ENCODE assay signal across 22 cellular contexts in the genomic region with DNA sequence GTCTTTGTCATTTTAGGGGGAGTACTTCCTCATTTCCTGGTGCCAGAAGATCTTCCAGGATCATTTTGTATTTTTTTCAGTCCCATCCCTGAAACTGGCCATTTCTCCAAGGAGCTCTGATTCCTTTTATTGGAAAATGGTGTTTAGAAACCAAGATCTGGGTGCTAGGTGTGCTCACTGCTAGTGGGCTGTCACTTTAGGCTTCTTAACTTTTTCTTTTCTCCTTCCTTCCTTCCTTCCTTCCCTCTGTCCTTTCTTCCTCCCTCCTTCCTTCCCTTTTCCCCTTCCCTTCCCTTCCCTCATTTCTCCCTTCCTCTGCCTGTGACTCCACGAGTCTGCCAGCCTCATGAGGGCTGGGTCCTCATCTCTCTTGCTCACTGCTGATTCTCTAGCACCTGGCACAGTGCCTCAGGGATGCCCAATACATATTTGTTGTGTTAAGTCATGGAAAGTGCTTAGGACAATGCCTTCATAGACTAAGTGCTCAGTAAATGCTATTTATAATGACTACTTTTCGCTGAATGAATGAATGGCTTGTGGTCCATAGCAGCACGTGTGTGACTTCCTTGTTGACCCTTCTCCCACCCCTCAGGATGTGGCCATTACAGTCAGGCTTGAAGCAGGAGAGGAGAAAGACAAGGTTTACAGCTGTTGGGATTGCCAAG. TPM values are rescaled to one million over a fixed set of nuclear protein-coding genes. Genes with fewer than 3 reads are reported as not detected.
A peak's percentile ranks its signal among the peaks of the same experiment; 100 is the strongest.
DNase-seq lines count a peak whose midpoint lies in the region; ATAC-seq, FAIRE-seq and TF ChIP-seq lines count a peak whose summit lies in the region.
"Had no signal": no experiment of that assay in that cellular context is flagged by ENCODE, and none has a peak within 500 bp of the region (broad histone marks: within the 10 kb centered on the region; RNA-seq: fewer than 3 reads in every experiment).

No MANE protein-coding gene starts in this region.

- H3K27ac ChIP-seq in HCT116 (ENCODE audit: low read depth, low read length) (no peak overlapping the region), WERI-Rb-1 (no peak overlapping the region), kidney (ENCODE audit: low read depth in 2 of 2, low read length in 2 of 2) (no peak overlapping the region)
- H3K27ac ChIP-seq: BLaER1 had no signal

- H3K4me2 ChIP-seq in HCT116 (ENCODE audit: low read length), result peak overlapping the region; percentile 17; the same call in 1 of the 2 replicates
- H3K4me2 ChIP-seq: BLaER1, GM23338 had no signal

- CTCF ChIA-PET in HCT116 (lab: Charles Lee), result no interaction called here

- H3K4me3 ChIP-seq in HCT116 (replicated peaks in 1 of 2; ENCODE audit: low read depth in 1 of 2, low read length in 2 of 2), result no peak overlapping the region
- no peak overlapping the region for H3K4me3 ChIP-seq in bronchial epithelial cell (ENCODE audit: low read depth, low read length)
- no peak overlapping the region for H3K4me3 ChIP-seq in WERI-Rb-1 (ENCODE audit: low read depth, low read length)
- no peak overlapping the region for H3K4me3 ChIP-seq in kidney (ENCODE audit: low read length in 2 of 2)
- H3K4me3 ChIP-seq: BLaER1, GM23338 had no signal

- H3K4me1 ChIP-seq in HCT116 (ENCODE audit: control insufficient read depth in 1 of 2, insufficient read depth in 2 of 2, low read length in 2 of 2) (peaks cover 6 to 12% of the 10 kb centered on the region in 2 experiments), kidney (ENCODE audit: control insufficient read depth in 1 of 2, insufficient read depth in 1 of 2, low read depth in 1 of 2, low read length in 2 of 2) (no peaks in the 10 kb centered on the region)
- H3K4me1 ChIP-seq: BLaER1 had no signal

- no peaks in the 10 kb centered on the region for H3K9me2 ChIP-seq in HCT116 (ENCODE audit: insufficient read depth)

- H4K20me1 ChIP-seq in HCT116 (ENCODE audit: insufficient read depth), result no peaks in the 10 kb centered on the region
- H4K20me1 ChIP-seq: BLaER1 had no signal

- TF ChIP-seq RAD21 in HCT116 (IDR thresholded peaks at IDR 0.05; ENCODE audit: low read depth), result no peak

- DNase-seq in HCT116 (ENCODE audit: low read depth, low spot score) (no peak), M059J (ENCODE audit: low read depth) (peak; percentile 79), bronchial epithelial cell (ENCODE audit: low read depth) (peak; percentile 61), myocyte (ENCODE audit: low read depth) (peak; percentile 18), left lobe of liver (ENCODE audit: low spot score) (no peak), WERI-Rb-1 (no peak), kidney (no peak), epidermal melanocyte (ENCODE audit: insufficient read length, low spot score) (no peak)
- DNase-seq: CD8-positive, alpha-beta T cell; DMS79 treated with DMSO at 0.1 percent for 48 hours; GF-D8; IMR-90; Karpas-422; NCI-H1930; NCI-H2171; NCI-H446 treated with DMSO at 0.1 percent for 48 hours; NCI-H748 treated with DMSO at 0.1 percent for 48 hours; OCI-M1 had no signal

- BruUV-seq in HCT116 (replicated peaks; lab: Mats Ljungman, UMichigan), result no TSS peak

- RAD21 ChIA-PET in HCT116 (lab: Charles Lee; ENCODE audit: low non-redundant PET in 1 of 2, low total read pairs in 2 of 2, uncharacterized antibody in 2 of 2, unreplicated experiment in 2 of 2), result no interaction called here

- H3K36me3 ChIP-seq in HCT116 (ENCODE audit: control insufficient read depth in 1 of 2, insufficient read depth in 2 of 2, low read length in 2 of 2), result no peaks in the 10 kb centered on the region
- no peaks in the 10 kb centered on the region for H3K36me3 ChIP-seq in bronchial epithelial cell (ENCODE audit: control insufficient read depth, insufficient read depth, low read length)
- H3K36me3 ChIP-seq in WERI-Rb-1, result no peaks in the 10 kb centered on the region
- no peaks in the 10 kb centered on the region for H3K36me3 ChIP-seq in kidney (ENCODE audit: control insufficient read depth in 1 of 2, insufficient read depth in 2 of 2, low read length in 2 of 2)
- H3K36me3 ChIP-seq: BLaER1 had no signal

- TF ChIP-seq CTCF in HCT116 (IDR thresholded peaks at IDR 0.05 in 2 of 3, conservative IDR thresholded peaks at IDR 0.05 in 1 of 3; ENCODE audit: borderline replicate concordance in 1 of 3, insufficient read depth in 1 of 3, low read depth in 2 of 3, low read length in 2 of 3) (no peak), bronchial epithelial cell (IDR thresholded peaks at IDR 0.05; ENCODE audit: insufficient read depth, low read length, severe bottlenecking) (no peak), WERI-Rb-1 (IDR thresholded peaks at IDR 0.05; ENCODE audit: low read depth, low read length) (no peak), kidney (IDR thresholded peaks at IDR 0.05; ENCODE audit: borderline replicate concordance, extremely low read depth, insufficient read depth) (no peak)

- intact Hi-C loops in HCT116 (cut with micrococcal nuclease), result no loop called here
- intact Hi-C loops in kidney (cut with DNase I), result no loop called here

- H3K9ac ChIP-seq in HCT116 (ENCODE audit: low read length), result no peak overlapping the region
- H3K9ac ChIP-seq in kidney (ENCODE audit: low read length in 2 of 2), result no peak overlapping the region
- H3K9ac ChIP-seq: BLaER1 had no signal

- H3K79me2 ChIP-seq in HCT116 (ENCODE audit: insufficient read depth, low read length), result no peaks in the 10 kb centered on the region

- no peak overlapping the region for H2AFZ ChIP-seq in HCT116 (ENCODE audit: low read depth, low read length, poor library complexity, severe bottlenecking)
- H2AFZ ChIP-seq: GM23338 had no signal

- TF ChIP-seq POLR2A in HCT116 (IDR thresholded peaks at IDR 0.05; ENCODE audit: borderline replicate concordance, extremely low read depth, insufficient read depth, insufficient read length), result no peak

- ATAC-seq in HCT116, result peak; percentile 23; the same call in 1 of the 2 replicates
- no peak for ATAC-seq in left lobe of liver
- ATAC-seq: CD8-positive, alpha-beta T cell; GM23338 had no signal

- no peaks in the 10 kb centered on the region for H3K9me3 ChIP-seq in HCT116 (ENCODE audit: control insufficient read depth in 1 of 2, insufficient read depth in 1 of 2, low read depth in 1 of 2, low read length in 2 of 2)
- peaks cover 9% of the 10 kb centered on the region for H3K9me3 ChIP-seq in WERI-Rb-1 (ENCODE audit: severe bottlenecking)
- peaks cover 0 to 8% of the 10 kb centered on the region in 2 donors for H3K9me3 ChIP-seq in kidney (ENCODE audit: control insufficient read depth in 1 of 2, low read length in 2 of 2)

- POLR2A ChIA-PET in HCT116 (lab: Charles Lee), result no interaction called here

- FAIRE-seq in bronchial epithelial cell (lab: Jason Lieb, UNC) (no peak), kidney (lab: Jason Lieb, UNC) (no peak)
- FAIRE-seq: D721Med, GM12892 had no signal

- no peaks in the 10 kb centered on the region for H3K27me3 ChIP-seq in HCT116 (ENCODE audit: insufficient read depth, low read length)
- no peaks in the 10 kb centered on the region for H3K27me3 ChIP-seq in bronchial epithelial cell (ENCODE audit: control insufficient read depth, insufficient read depth, low read length)
- peaks cover 16% of the 10 kb centered on the region for H3K27me3 ChIP-seq in WERI-Rb-1 (ENCODE audit: insufficient read depth, low read depth, severe bottlenecking)
- H3K27me3 ChIP-seq: BLaER1 had no signal

TF ChIP-seq in HCT116, 20 proteins besides CTCF, POLR2A, EP300 and RAD21:
- no peak for TF ChIP-seq ZNF274 (IDR thresholded peaks at IDR 0.05; ENCODE audit: low read depth, low read length)

RNA-seq across cellular contexts. Expression of gene APCDD1L, which starts 36.9 kb away (rescaled TPM):
- total RNA-seq in HCT116 (2021; ENCODE audit: unreplicated experiment) (not detected), bronchial epithelial cell (under 0.01 TPM in 1 of 2 replicates, not detected in the other), myocyte (0.11 and 0.21 TPM in 2 replicates), left lobe of liver (0.13 TPM), kidney (1.2 TPM)
- 0.01 TPM in 1 of 2 replicates, not detected in the other for polyA plus RNA-seq in HCT116 (2012)
- total RNA-seq in M059J (2014; rRNA removed; shearing (Covaris generic)), result 14.2 and 24.2 TPM in 2 replicates
- 1.1 TPM for polyA plus RNA-seq in myocyte (2012)
- polyA plus RNA-seq in kidney (ENCODE audit: insufficient read depth, low read depth, low replicate concordance), result 4.5 TPM
- total RNA-seq: CD8-positive, alpha-beta T cell had no signal

Comparison
In these comparisons a context has a peak if more than half of its experiments do, and no peak if none do; other contexts are left out.
1. DNase-seq: peak in M059J (single experiment), bronchial epithelial cell (single experiment) and myocyte (single experiment); none in HCT116 (single experiment), left lobe of liver (single experiment), WERI-Rb-1 (single experiment), kidney (single experiment) and epidermal melanocyte (single experiment).